Comparison of ENCODE assay signal across 13 cellular contexts in genomic region chr15:71599404-71600225, GRCh38.
A peak's percentile ranks its signal among the peaks of the same experiment; 100 is the strongest.
DNase-seq lines count a peak whose midpoint lies in the region; ATAC-seq, FAIRE-seq and TF ChIP-seq lines count a peak whose summit lies in the region.
"Had no signal": no experiment of that assay in that cellular context is flagged by ENCODE, and none has a peak within 500 bp of the region (broad histone marks: within the 10 kb centered on the region; RNA-seq: fewer than 3 reads in every experiment).

No MANE protein-coding gene starts in this region.

- no peak for TF ChIP-seq EP300 in tibial nerve (IDR thresholded peaks at IDR 0.05)

- H3K9me3 ChIP-seq in endodermal cell (ENCODE audit: control insufficient read depth, low read length) = peaks cover 2% of the 10 kb centered on the region
- H3K9me3 ChIP-seq in lung (ENCODE audit: control insufficient read depth in 2 of 2, insufficient read depth in 1 of 2, low read length in 1 of 2) = no peaks in the 10 kb centered on the region
- H3K9me3 ChIP-seq in tibial nerve = peaks cover 0 to 5% (median 0%) of the 10 kb centered on the region in 4 donors

- no peak for ATAC-seq in lung (ENCODE audit: insufficient read depth, low FRiP score)
- no peak for ATAC-seq in GM18858 (IDR thresholded peaks at IDR 0.05; ENCODE audit: unreplicated experiment)
- ATAC-seq in GM19467 (IDR thresholded peaks at IDR 0.05; ENCODE audit: unreplicated experiment) = no peak
- ATAC-seq: effector memory CD8-positive, alpha-beta T cell; naive thymus-derived CD8-positive, alpha-beta T cell; stimulated activated memory B cell treated with anti-CD40 and anti-IgM and Interleukin-4, amounts not matched to agents 10 μg/mL and 1 μg/mL and 100 μg/mL, for 72 hours had no signal

- TF ChIP-seq POLR2A in tibial nerve (IDR thresholded peaks at IDR 0.05) = no peak
- no peak for TF ChIP-seq POLR2A in H54 (IDR thresholded peaks at IDR 0.05; ENCODE audit: low read depth, low read length)

- H3K27ac Mint-ChIP-seq in endodermal cell = peak overlapping the region; percentile 31
- H3K27ac Mint-ChIP-seq: effector memory CD8-positive, alpha-beta T cell; naive thymus-derived CD8-positive, alpha-beta T cell; stimulated activated memory B cell treated with anti-CD40 and anti-IgM and Interleukin-4, amounts not matched to agents 10 μg/mL and 1 μg/mL and 100 μg/mL, for 72 hours had no signal

- no peaks in the 10 kb centered on the region for H3K4me1 ChIP-seq in endodermal cell (ENCODE audit: control insufficient read depth, insufficient read depth, low read length)
- H3K4me1 ChIP-seq in lung (ENCODE audit: control insufficient read depth in 2 of 2, insufficient read depth in 2 of 2, low read length in 2 of 2) = peaks cover 1 to 12% of the 10 kb centered on the region in 2 donors
- H3K4me1 ChIP-seq in tibial nerve = peaks cover 0 to 31% (median 7%) of the 10 kb centered on the region in 4 donors

- no peak for FAIRE-seq in H54 (lab: Jason Lieb, UNC)

- peaks cover 13% of the 10 kb centered on the region for H3K9me3 Mint-ChIP-seq in endodermal cell
- H3K9me3 Mint-ChIP-seq: effector memory CD8-positive, alpha-beta T cell had no signal

- H3K4me3 ChIP-seq in endodermal cell (ENCODE audit: low read length) = no peak overlapping the region
- no peak overlapping the region for H3K4me3 ChIP-seq in lung
- no peak overlapping the region for H3K4me3 ChIP-seq in tibial nerve

- no peaks in the 10 kb centered on the region for H3K36me3 ChIP-seq in endodermal cell (ENCODE audit: control insufficient read depth, insufficient read depth, low read length)
- no peaks in the 10 kb centered on the region for H3K36me3 ChIP-seq in lung (ENCODE audit: control insufficient read depth in 2 of 2, insufficient read depth in 2 of 2, low read length in 2 of 2)
- H3K36me3 ChIP-seq in tibial nerve = no peaks in the 10 kb centered on the region

- no peak overlapping the region for H3K9ac ChIP-seq in endodermal cell (ENCODE audit: extremely low read depth, low read length, poor library complexity, severe bottlenecking)

- H3K4me1 Mint-ChIP-seq in endodermal cell = peaks cover 14% of the 10 kb centered on the region
- H3K4me1 Mint-ChIP-seq: naive thymus-derived CD8-positive, alpha-beta T cell; stimulated activated memory B cell treated with anti-CD40 and anti-IgM and Interleukin-4, amounts not matched to agents 10 μg/mL and 1 μg/mL and 100 μg/mL, for 72 hours had no signal

- no peak for TF ChIP-seq CTCF in endodermal cell (conservative IDR thresholded peaks at IDR 0.05)
- no peak for TF ChIP-seq CTCF in lung (IDR thresholded peaks at IDR 0.05; ENCODE audit: control extremely low read depth, extremely low read depth)
- no peak for TF ChIP-seq CTCF in tibial nerve (IDR thresholded peaks at IDR 0.05)

- H3K27me3 ChIP-seq in endodermal cell (ENCODE audit: control insufficient read depth, insufficient read depth, low read length, poor library complexity, severe bottlenecking) (no peaks in the 10 kb centered on the region), lung (ENCODE audit: control insufficient read depth, insufficient read depth) (no peaks in the 10 kb centered on the region), tibial nerve (no peaks in the 10 kb centered on the region)

- DNase-seq in NCI-H82 (lab: John Stamatoyannopoulos, UW) (peak; percentile 19), NCI-H82 treated with DMSO at 0.1 percent for 48 hours (lab: John Stamatoyannopoulos, UW; ENCODE audit: unreplicated experiment) (no peak), endodermal cell (no peak), lung (ENCODE audit: low spot score) (peak; percentile 34), tibial nerve (ENCODE audit: low spot score in 2 of 2) (no peak), H54 (ENCODE audit: insufficient read length, low spot score) (no peak)
- DNase-seq: ACHN; effector memory CD8-positive, alpha-beta T cell; naive thymus-derived CD8-positive, alpha-beta T cell; NCI-H1048 had no signal

- H3K27me3 Mint-ChIP-seq in endodermal cell (ENCODE audit: insufficient read depth) = no peaks in the 10 kb centered on the region

- 89 to 95% methylated on average over 5 to 9 of the region's 9 CpGs for whole genome bisulfite sequencing in endodermal cell (ENCODE audit: insufficient coverage in 1 of 2, insufficient read length in 1 of 2), 2 experiments
- WGBS in lung, 2 donors = 64 to 74% methylated on average over 9 of the region's 9 CpGs
- WGBS in tibial nerve, 2 donors = 32 to 37% methylated on average over 9 of the region's 9 CpGs

- no peak overlapping the region for H3K4me3 Mint-ChIP-seq in endodermal cell
- H3K4me3 Mint-ChIP-seq: effector memory CD8-positive, alpha-beta T cell; naive thymus-derived CD8-positive, alpha-beta T cell; stimulated activated memory B cell treated with anti-CD40 and anti-IgM and Interleukin-4, amounts not matched to agents 10 μg/mL and 1 μg/mL and 100 μg/mL, for 72 hours had no signal

- peak overlapping the region; percentile 27 for H3K27ac ChIP-seq in endodermal cell (ENCODE audit: low read depth, low read length)
- peak overlapping the region; percentile 36 to 42 for H3K27ac ChIP-seq in lung (ENCODE audit: low read depth in 1 of 2, low read length in 1 of 2)
- peak overlapping the region in 3 of 4 donors; percentile 6 to 82 (median 10) for H3K27ac ChIP-seq in tibial nerve

- no peaks in the 10 kb centered on the region for H3K36me3 Mint-ChIP-seq in endodermal cell (ENCODE audit: low read depth)
- H3K36me3 Mint-ChIP-seq: naive thymus-derived CD8-positive, alpha-beta T cell; stimulated activated memory B cell treated with anti-CD40 and anti-IgM and Interleukin-4, amounts not matched to agents 10 μg/mL and 1 μg/mL and 100 μg/mL, for 72 hours had no signal

Comparison
In these comparisons a context has a peak if more than half of its experiments do, and no peak if none do; other contexts are left out.
1. DNase-seq: peak in NCI-H82 (single experiment) and lung (single experiment); none in NCI-H82 treated with DMSO at 0.1 percent for 48 hours (single experiment), endodermal cell (single experiment), tibial nerve (0 of 2) and H54 (single experiment).
2. Peak in every context shown above with its lines, with median percentiles within 50 percentile points of each other: H3K27ac ChIP-seq.